8 cellular contexts compared by ENCODE assay signal in the genomic region with DNA sequence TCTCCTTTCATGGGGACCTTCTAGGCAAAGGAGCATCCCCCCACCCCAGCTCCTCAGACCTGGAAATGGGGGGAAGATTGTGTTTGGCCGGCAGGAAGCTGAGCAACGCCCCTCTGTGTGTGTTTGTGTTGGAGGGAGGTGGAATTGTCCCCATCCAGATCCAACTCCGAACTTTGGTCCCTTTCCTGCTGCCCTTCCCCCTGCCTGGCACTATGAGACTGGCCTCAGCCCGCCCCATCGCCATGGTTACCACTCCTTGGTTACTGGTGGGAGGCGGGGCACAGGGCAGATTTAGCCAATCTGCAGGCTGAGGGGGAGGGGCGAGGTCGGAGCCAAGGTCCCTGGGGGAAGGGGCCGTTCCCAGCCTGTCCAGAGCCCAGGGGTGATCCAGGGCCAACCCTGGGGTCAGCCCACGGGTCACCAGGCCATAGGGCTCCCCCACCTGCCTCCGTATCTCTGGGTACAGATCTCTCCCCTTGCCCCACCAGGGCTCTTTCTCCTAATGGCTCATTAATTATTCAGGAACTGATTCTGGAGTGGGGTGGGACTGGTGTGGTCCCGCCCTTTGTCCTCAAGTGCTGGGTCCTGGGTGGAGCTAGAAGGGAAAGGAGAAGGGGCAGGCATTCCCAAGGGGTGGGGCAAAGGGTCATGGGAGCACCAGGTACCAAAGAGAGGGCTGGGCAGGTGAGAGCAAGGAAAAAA. TPM values are rescaled to one million over a fixed set of nuclear protein-coding genes. Genes with fewer than 3 reads are reported as not detected.
DNase-seq lines count a peak whose midpoint lies in the region; ATAC-seq, FAIRE-seq and TF ChIP-seq lines count a peak whose summit lies in the region.

No MANE protein-coding gene starts in this region.

- CTCF ChIA-PET in HepG2 (lab: Yijun Ruan, JAX; ENCODE audit: low intra/inter-chr PET ratio, low total read pairs): no interaction called here

- ATAC-seq in HepG2 (peak; percentile 73), HG02588 (IDR thresholded peaks at IDR 0.05; ENCODE audit: unreplicated experiment) (no peak)

- H3K4me1 ChIP-seq in HUES48 (ENCODE audit: control insufficient read depth, insufficient read depth, low read length) (peaks cover 40% of the 10 kb centered on the region), HepG2 (ENCODE audit: insufficient read depth, low read length) (peaks cover 90% of the 10 kb centered on the region), uterus (peaks cover 9 to 14% of the 10 kb centered on the region in 2 donors)

- H2AFZ ChIP-seq in HepG2 (ENCODE audit: low read length): no peak overlapping the region

- no TSS peak for BruUV-seq in HepG2 (replicated peaks; lab: Mats Ljungman, UMichigan)

- H3K27ac ChIP-seq in 22Rv1: peak overlapping the region; percentile 92
- peak overlapping the region; percentile 64 for H3K27ac ChIP-seq in HUES48 (ENCODE audit: low read depth, low read length)
- H3K27ac ChIP-seq in HepG2 (ENCODE audit: extremely low read length, insufficient read depth, low read length): peak overlapping the region; percentile 96
- peak overlapping the region in 1 of 2 donors; percentile 2 for H3K27ac ChIP-seq in uterus

- H4K20me1 ChIP-seq in HepG2 (ENCODE audit: insufficient read depth, low read length): no peaks in the 10 kb centered on the region

- peak overlapping the region; percentile 50 for H3K4me3 ChIP-seq in HUES48 (ENCODE audit: low read depth, low read length)
- peak overlapping the region in 1 of 3 experiments; percentile 55; a peak in 2 of 6 replicates for H3K4me3 ChIP-seq in HepG2 (replicated peaks in 1 of 3; ENCODE audit: insufficient read depth in 1 of 3, low read depth in 2 of 3, low read length in 3 of 3)
- H3K4me3 ChIP-seq in uterus: no peak overlapping the region

- H3K27me3 ChIP-seq in HUES48 (ENCODE audit: control insufficient read depth, insufficient read depth, low read length) (no peaks in the 10 kb centered on the region), HepG2 (ENCODE audit: control insufficient read depth in 1 of 2, insufficient read depth in 2 of 2, low read length in 2 of 2) (no peaks in the 10 kb centered on the region), uterus (no peaks in the 10 kb centered on the region)

- in situ Hi-C loops in HepG2 (cut with HindIII; ENCODE audit: extremely low pct_ligation_motif_present, low pct_unique_long_range_greater_than_20kb): no loop called here

- H3K9ac ChIP-seq in HUES48 (ENCODE audit: low read depth, low read length): 0 out of 2 replicates have a peak overlapping the region, but pooled peaks have one; percentile 37
- peak overlapping the region; percentile 68 for H3K9ac ChIP-seq in HepG2 (ENCODE audit: insufficient read depth, low read depth, low read length)

- H3K79me2 ChIP-seq in HepG2 (ENCODE audit: insufficient read depth, low read length): peaks cover 71% of the 10 kb centered on the region

- H3K9me3 ChIP-seq in HUES48 (ENCODE audit: control insufficient read depth, insufficient read depth, low read length) (no peaks in the 10 kb centered on the region), HepG2 (ENCODE audit: low read length) (no peaks in the 10 kb centered on the region), uterus (no peaks in the 10 kb centered on the region)

- TF ChIP-seq CTCF in 22Rv1 (IDR thresholded peaks at IDR 0.05) (no peak), HepG2 (CRISPR knock-in tag; IDR thresholded peaks at IDR 0.05) (peak; percentile 35), uterus (IDR thresholded peaks at IDR 0.05) (no peak)

- DNase-seq in anterior cingulate cortex (lab: John Stamatoyannopoulos, UW) (peak in 54 of 58 donors; percentile 23 to 87 (median 70)), HepG2 (ENCODE audit: low spot score) (peak; percentile 98), uterus (peak; percentile 52 to 55), GM19240 (ENCODE audit: insufficient read length, low spot score) (no peak)
- DNase-seq in activated CD4-positive, CD25-positive, alpha-beta regulatory T cell (lab: John Stamatoyannopoulos, UW): no peak

- POLR2A ChIA-PET in HepG2 (lab: Yijun Ruan, JAX): interaction anchor here (1.0 to 7.7 kb wide), 5 partner anchors 9 to 339 kb away, joined by 4 to 87 read pairs (median 5); partner anchors contain the start of genes KDM4A, PTPRF and ST3GAL3

- H3K4me2 ChIP-seq in HepG2 (ENCODE audit: low read depth, low read length): peak overlapping the region; percentile 67

- peak; percentile 87 to 96 for TF ChIP-seq EP300 in HepG2 (IDR thresholded peaks at IDR 0.05; ENCODE audit: low read depth in 2 of 2, low read length in 2 of 2)
- peak; percentile 84 for TF ChIP-seq EP300 in HepG2 (CRISPR knock-in tag; IDR thresholded peaks at IDR 0.05; ENCODE audit: borderline replicate concordance)

- peak; percentile 99 for FAIRE-seq in HepG2 (lab: Jason Lieb, UNC)

- TF ChIP-seq POLR2A in HepG2 (IDR thresholded peaks at IDR 0.05; ENCODE audit: insufficient read depth in 1 of 2, low read depth in 2 of 2, low read length in 2 of 2) (no peak), uterus (IDR thresholded peaks at IDR 0.05) (no peak)

- WGBS in HepG2 (ENCODE audit: low lambda C conversion rate): 13% methylated on average over 3 of the region's 12 CpGs

- intact Hi-C loops in HepG2 (cut with micrococcal nuclease; ENCODE audit: unreplicated experiment): no loop called here
- intact Hi-C loops in uterus (cut with DNase I; ENCODE audit: low total_unique reads): no loop called here

- H3K36me3 ChIP-seq in HUES48 (ENCODE audit: control insufficient read depth, insufficient read depth, low read length) (peaks cover 32% of the 10 kb centered on the region), HepG2 (replicated peaks in 1 of 2; ENCODE audit: control insufficient read depth in 1 of 2, insufficient read depth in 2 of 2, low read length in 2 of 2) (peaks cover 5 to 27% of the 10 kb centered on the region in 2 experiments; a peak in 4 of 5 replicates), uterus (no peaks in the 10 kb centered on the region)

- TF ChIP-seq RAD21 in HepG2 (CRISPR knock-in tag; IDR thresholded peaks at IDR 0.05): no peak

TF ChIP-seq in HepG2, 621 proteins besides CTCF, POLR2A, EP300 and RAD21 (continues in another document):
- TF ChIP-seq GATA4 (IDR thresholded peaks at IDR 0.05; ENCODE audit: borderline replicate concordance, low read depth) (no peak), FIP1L1 (IDR thresholded peaks at IDR 0.05; ENCODE audit: borderline replicate concordance, insufficient read depth, low read depth, low read length) (no peak), ZNF792 (CRISPR knock-in tag; IDR thresholded peaks at IDR 0.05) (no peak), MIER2 (CRISPR knock-in tag; IDR thresholded peaks at IDR 0.05) (no peak), ZNF207 (IDR thresholded peaks at IDR 0.05; ENCODE audit: borderline replicate concordance) (no peak), ZNF136 (CRISPR knock-in tag; IDR thresholded peaks at IDR 0.05; ENCODE audit: low read depth) (no peak), YY1 (IDR thresholded peaks at IDR 0.05; ENCODE audit: insufficient read depth, insufficient replicate concordance, low read depth, low read length) (peak; percentile 20), ZNF605 (CRISPR knock-in tag; IDR thresholded peaks at IDR 0.05) (no peak), TAF1 (CRISPR knock-in tag; IDR thresholded peaks at IDR 0.05) (no peak), ZNF230 (CRISPR knock-in tag; IDR thresholded peaks at IDR 0.05) (no peak), KAT7 (CRISPR knock-in tag; IDR thresholded peaks at IDR 0.05; ENCODE audit: borderline replicate concordance) (no peak), HES4 (CRISPR knock-in tag; IDR thresholded peaks at IDR 0.05; ENCODE audit: borderline replicate concordance) (no peak), ARNTL (CRISPR knock-in tag; IDR thresholded peaks at IDR 0.05) (no peak), ZNF567 (CRISPR knock-in tag; IDR thresholded peaks at IDR 0.05; ENCODE audit: borderline replicate concordance) (no peak; the same call in 1 of the 2 replicates), KLF9 (CRISPR knock-in tag; IDR thresholded peaks at IDR 0.05; ENCODE audit: low read depth) (no peak), ZNF263 (CRISPR knock-in tag; IDR thresholded peaks at IDR 0.05) (peak; percentile 31; the same call in 1 of the 2 replicates)
- TF ChIP-seq, protein P1, sequence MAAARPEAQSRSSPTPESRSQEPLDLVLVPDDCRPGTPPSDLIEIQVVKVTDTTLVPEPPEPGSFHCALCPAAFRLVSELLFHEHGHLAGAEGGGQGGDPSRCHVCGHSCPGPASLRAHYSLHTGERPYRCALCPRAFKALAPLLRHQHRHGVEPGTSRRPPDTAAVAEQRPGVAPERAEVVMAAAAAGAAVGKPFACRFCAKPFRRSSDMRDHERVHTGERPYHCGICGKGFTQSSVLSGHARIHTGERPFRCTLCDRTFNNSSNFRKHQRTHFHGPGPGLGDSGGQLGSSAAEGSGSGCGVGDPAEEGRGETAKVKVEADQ (CRISPR knock-in tag; IDR thresholded peaks at IDR 0.05; ENCODE audit: borderline replicate concordance): peak; percentile 9; the same call in 1 of the 2 replicates

RNA-seq across cellular contexts. Expression of gene PTPRF, which starts 15.2 kb away (rescaled TPM):
- 47.3 and 55.9 TPM in 2 replicates for total RNA-seq in HepG2 (2016; rRNA removed; fragmentation: Illumina TruSeq; extraction: Trizol)
- 6.1 and 8.9 TPM in 2 replicates for total RNA-seq in HepG2 (2016; cell fraction: cytosol; rRNA removed; fragmentation: Illumina TruSeq; extraction: Trizol; ENCODE audit: low read depth)
- 38.1 and 54.3 TPM in 2 replicates for total RNA-seq in HepG2 (2016; cell fraction: insoluble cytoplasmic fraction; rRNA removed; fragmentation: Illumina TruSeq; extraction: Trizol)
- total RNA-seq in HepG2 (2016; cell fraction: membrane; rRNA removed; fragmentation: Illumina TruSeq; extraction: Trizol): 30.4 and 36.7 TPM in 2 replicates
- 76.8 and 90.3 TPM in 2 replicates for total RNA-seq in HepG2 (2016; cell fraction: nucleus; rRNA removed; fragmentation: Illumina TruSeq; extraction: Trizol)
- 167 and 213 TPM in 2 replicates for polyA plus RNA-seq in HepG2 (2011; rRNA removed)
- 119 and 128 TPM in 2 replicates for polyA plus RNA-seq in HepG2 (2011; cell fraction: cytosol; rRNA removed)
- 229 and 238 TPM in 2 replicates for polyA plus RNA-seq in HepG2 (2011; cell fraction: nucleus; rRNA removed)
- 125 and 182 TPM in 2 replicates for polyA plus RNA-seq in HepG2 (2012)
- polyA plus RNA-seq in HepG2 (2016; cell fraction: cytosol; fragmentation: Illumina TruSeq; extraction: Trizol; ENCODE audit: low read depth): 5.7 and 6.0 TPM in 2 replicates
- polyA plus RNA-seq in HepG2 (2016; cell fraction: insoluble cytoplasmic fraction; fragmentation: Illumina TruSeq; extraction: Trizol; ENCODE audit: low read depth): 37.1 and 51.8 TPM in 2 replicates
- 13.5 and 17.9 TPM in 2 replicates for polyA plus RNA-seq in HepG2 (2016; cell fraction: membrane; fragmentation: Illumina TruSeq; extraction: Trizol; ENCODE audit: low read depth)
- 139 and 140 TPM in 2 replicates for polyA plus RNA-seq in HepG2 (2016; cell fraction: nucleus; fragmentation: Illumina TruSeq; extraction: Trizol; ENCODE audit: insufficient read depth, low read depth)
- 212 and 690 TPM in 2 replicates for polyA minus RNA-seq in HepG2 (2011; rRNA and poly(A)+ RNA removed; ENCODE audit: low replicate concordance)
- 137 and 178 TPM in 2 replicates for polyA minus RNA-seq in HepG2 (2011; cell fraction: cytosol; rRNA and poly(A)+ RNA removed)
- polyA minus RNA-seq in HepG2 (2011; cell fraction: nucleus; rRNA and poly(A)+ RNA removed): 83.0 and 106 TPM in 2 replicates
- total RNA-seq in uterus: 100 to 1,000 TPM in 2 of 4 donors, 10 to 100 TPM in 2; 24.7 to 172 (median 124) TPM

Comparison
In these comparisons a context has a peak if more than half of its experiments do, and no peak if none do; other contexts are left out.
1. DNase-seq: peak in anterior cingulate cortex (54 of 58), HepG2 (single experiment) and uterus (2 of 2); none in activated CD4-positive, CD25-positive, alpha-beta regulatory T cell (0 of 4) and GM19240 (single experiment).